ENCODE assay signal across 24 cellular contexts in genomic region chr1:10710489-10710888, GRCh38.
DNase-seq lines count a peak whose midpoint lies in the region; TF ChIP-seq lines count a peak whose summit lies in the region.
"Had no signal": no experiment of that assay in that cellular context is flagged by ENCODE, and none has a peak within 500 bp of the region (broad histone marks: within the 10 kb centered on the region; RNA-seq: fewer than 3 reads in every experiment).

No MANE protein-coding gene starts in this region.

- peak overlapping the region; percentile 94 for H3K18ac ChIP-seq in neuronal stem cell (ENCODE audit: low read length)

- H2BK12ac ChIP-seq in neuronal stem cell (ENCODE audit: low read length), result peak overlapping the region; percentile 5

- no peak overlapping the region for H3K27ac ChIP-seq in neuronal stem cell (replicated peaks; ENCODE audit: low read length)
- H3K27ac ChIP-seq: GM23248, neutrophil, SK-N-MC had no signal

- H3K36me3 ChIP-seq in neuronal stem cell (replicated peaks in 1 of 2; ENCODE audit: control insufficient read depth in 2 of 2, insufficient read depth in 2 of 2, low read length in 2 of 2), result no peaks in the 10 kb centered on the region
- H3K36me3 ChIP-seq: neutrophil, sigmoid colon had no signal

- peaks cover 2% of the 10 kb centered on the region for H3K79me1 ChIP-seq in neuronal stem cell (ENCODE audit: low read depth, low read length)

- WGBS in neuronal stem cell (ENCODE audit: extremely low coverage in 2 of 2, insufficient read length in 2 of 2, insufficient replicate concordance in 1 of 2), 2 donors, result no CpG with 5 or more reads among the region's 7 CpGs

- DNase-seq in LNCaP clone FGC (ENCODE audit: low read depth) (peak; percentile 56), NCI-H2029 (lab: John Stamatoyannopoulos, UW) (peak; percentile 93), NCI-H774 (lab: John Stamatoyannopoulos, UW) (peak; percentile 19), neuronal stem cell (ENCODE audit: low spot score) (no peak), DMS153 (lab: John Stamatoyannopoulos, UW) (no peak), cerebellar cortex (ENCODE audit: low spot score) (no peak)
- DNase-seq in stimulated activated naive CD4-positive, alpha-beta T cell treated with Interleukin-2 at 50 U/mL for 16 hours (lab: John Stamatoyannopoulos, UW), result no peak
- DNase-seq: activated CD4-positive, alpha-beta T cell treated with anti-CD3 and anti-CD28 coated beads, Interleukin-2, amount 50 U/mL, for 4 hours; activated CD4-positive, CD25-positive, alpha-beta regulatory T cell; activated naive CD8-positive, alpha-beta T cell treated with anti-CD3 and anti-CD28 coated beads, Interleukin-2, amount 50 U/mL, for 24 hours; activated T-cell treated with anti-CD3 and anti-CD28 coated beads, Interleukin-2, amount 50 U/mL, for 72 hours; caudate nucleus; cortex of kidney; effector memory CD8-positive, alpha-beta T cell; erythroblast; GM23248; islet precursor cell; NCI-H187 treated with DMSO at 0.1 percent for 48 hours; NCI-H226; sigmoid colon; substantia nigra; T-helper 1 cell had no signal

- H3K4me3 ChIP-seq in LNCaP clone FGC (ENCODE audit: low read depth, low read length) (no peak overlapping the region), neuronal stem cell (ENCODE audit: low read length in 2 of 2) (no peak overlapping the region)
- H3K4me3 ChIP-seq: GM23248, sigmoid colon, SK-N-MC had no signal

- no peak overlapping the region for H3K9ac ChIP-seq in neuronal stem cell (ENCODE audit: low read depth, low read length, poor library complexity)
- H3K9ac ChIP-seq: GM23248 had no signal

- H2AK5ac ChIP-seq in neuronal stem cell (ENCODE audit: low read depth, low read length), result peak overlapping the region; percentile 2

- no peak overlapping the region for H4K8ac ChIP-seq in neuronal stem cell (ENCODE audit: low read depth, low read length)

- H2AFZ ChIP-seq in neuronal stem cell (ENCODE audit: low read length), result peak overlapping the region; percentile 86
- H2AFZ ChIP-seq: GM23248 had no signal

- no peak overlapping the region for H3K4ac ChIP-seq in neuronal stem cell (ENCODE audit: low read length)

- TF ChIP-seq CTCF in LNCaP clone FGC (IDR thresholded peaks at IDR 0.05; ENCODE audit: control insufficient read depth, extremely low read depth, insufficient read depth), result no peak

- no peak overlapping the region for H4K91ac ChIP-seq in neuronal stem cell (ENCODE audit: low read depth, low read length, poor library complexity)

- no peak overlapping the region for H3K14ac ChIP-seq in neuronal stem cell (ENCODE audit: low read length)

- H2BK15ac ChIP-seq in neuronal stem cell (ENCODE audit: low read length), result peak overlapping the region; percentile 8

- H2BK120ac ChIP-seq in neuronal stem cell (ENCODE audit: low read depth, low read length), result peak overlapping the region; percentile 44

- H2BK5ac ChIP-seq in neuronal stem cell (ENCODE audit: low read length), result no peak overlapping the region

- no peak overlapping the region for H3K4me2 ChIP-seq in neuronal stem cell (ENCODE audit: insufficient read depth, low read length, poor library complexity, severe bottlenecking)

- peaks cover 51 to 61% of the 10 kb centered on the region in 2 donors for H3K4me1 ChIP-seq in neuronal stem cell (ENCODE audit: control insufficient read depth in 2 of 2, insufficient read depth in 1 of 2, low read depth in 1 of 2, low read length in 2 of 2)

- peaks cover 0 to 2% of the 10 kb centered on the region in 2 donors for H3K9me3 ChIP-seq in neuronal stem cell (replicated peaks in 1 of 2; ENCODE audit: control insufficient read depth in 2 of 2, insufficient read depth in 1 of 2, low read depth in 1 of 2, low read length in 2 of 2)
- H3K9me3 ChIP-seq: neutrophil, sigmoid colon had no signal

- H3K27me3 ChIP-seq in neuronal stem cell (ENCODE audit: control insufficient read depth in 3 of 3, insufficient read depth in 3 of 3, low read depth in 1 of 3, low read length in 3 of 3), result peaks cover 0 to 10% (median 0%) of the 10 kb centered on the region in 3 experiments
- H3K27me3 ChIP-seq: sigmoid colon had no signal

- no peak overlapping the region for H3K23ac ChIP-seq in neuronal stem cell (ENCODE audit: low read depth, low read length, poor library complexity)

Comparison
In these comparisons a context has a peak if more than half of its experiments do, and no peak if none do; other contexts are left out.
1. DNase-seq: peak in LNCaP clone FGC (single experiment), NCI-H2029 (single experiment) and NCI-H774 (single experiment); none in neuronal stem cell (single experiment), DMS153 (single experiment), cerebellar cortex (single experiment) and stimulated activated naive CD4-positive, alpha-beta T cell treated with Interleukin-2 at 50 U/mL for 16 hours (single experiment).